2 cellular contexts compared by ENCODE assay signal in the genomic region with DNA sequence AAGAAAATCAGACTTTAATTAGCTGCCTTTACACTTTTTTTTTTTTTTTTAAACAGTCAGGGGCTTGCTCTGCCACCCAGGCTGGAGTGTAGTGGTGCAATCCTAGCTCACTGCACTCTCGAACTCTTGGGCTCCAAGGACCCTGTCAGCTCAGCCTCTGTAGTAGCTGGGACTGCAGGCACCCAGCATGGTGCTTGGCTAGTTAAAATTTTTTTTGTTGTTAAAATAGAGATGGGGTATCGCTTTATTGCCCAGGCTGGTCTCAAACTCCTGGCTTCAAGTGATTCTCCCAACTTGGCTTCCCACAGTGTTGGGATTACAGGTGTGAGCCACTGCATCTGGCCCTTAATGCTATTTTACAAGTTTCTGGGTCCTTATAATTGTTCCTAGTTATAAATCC.
TF ChIP-seq lines count a peak whose summit lies in the region.

No MANE protein-coding gene starts in this region.

TF ChIP-seq in WTC11, 78 proteins besides CTCF, POLR2A, EP300 and RAD21:
- TF ChIP-seq IRF2 (CRISPR knock-in tag; IDR thresholded peaks at IDR 0.05; ENCODE audit: borderline replicate concordance, low read depth) (no peak), GABPB1 (CRISPR knock-in tag; IDR thresholded peaks at IDR 0.05) (no peak), RELA (CRISPR knock-in tag; IDR thresholded peaks at IDR 0.05; ENCODE audit: borderline replicate concordance) (no peak), NR2C2 (CRISPR knock-in tag; IDR thresholded peaks at IDR 0.05) (no peak)
- TF ChIP-seq, protein P1, sequence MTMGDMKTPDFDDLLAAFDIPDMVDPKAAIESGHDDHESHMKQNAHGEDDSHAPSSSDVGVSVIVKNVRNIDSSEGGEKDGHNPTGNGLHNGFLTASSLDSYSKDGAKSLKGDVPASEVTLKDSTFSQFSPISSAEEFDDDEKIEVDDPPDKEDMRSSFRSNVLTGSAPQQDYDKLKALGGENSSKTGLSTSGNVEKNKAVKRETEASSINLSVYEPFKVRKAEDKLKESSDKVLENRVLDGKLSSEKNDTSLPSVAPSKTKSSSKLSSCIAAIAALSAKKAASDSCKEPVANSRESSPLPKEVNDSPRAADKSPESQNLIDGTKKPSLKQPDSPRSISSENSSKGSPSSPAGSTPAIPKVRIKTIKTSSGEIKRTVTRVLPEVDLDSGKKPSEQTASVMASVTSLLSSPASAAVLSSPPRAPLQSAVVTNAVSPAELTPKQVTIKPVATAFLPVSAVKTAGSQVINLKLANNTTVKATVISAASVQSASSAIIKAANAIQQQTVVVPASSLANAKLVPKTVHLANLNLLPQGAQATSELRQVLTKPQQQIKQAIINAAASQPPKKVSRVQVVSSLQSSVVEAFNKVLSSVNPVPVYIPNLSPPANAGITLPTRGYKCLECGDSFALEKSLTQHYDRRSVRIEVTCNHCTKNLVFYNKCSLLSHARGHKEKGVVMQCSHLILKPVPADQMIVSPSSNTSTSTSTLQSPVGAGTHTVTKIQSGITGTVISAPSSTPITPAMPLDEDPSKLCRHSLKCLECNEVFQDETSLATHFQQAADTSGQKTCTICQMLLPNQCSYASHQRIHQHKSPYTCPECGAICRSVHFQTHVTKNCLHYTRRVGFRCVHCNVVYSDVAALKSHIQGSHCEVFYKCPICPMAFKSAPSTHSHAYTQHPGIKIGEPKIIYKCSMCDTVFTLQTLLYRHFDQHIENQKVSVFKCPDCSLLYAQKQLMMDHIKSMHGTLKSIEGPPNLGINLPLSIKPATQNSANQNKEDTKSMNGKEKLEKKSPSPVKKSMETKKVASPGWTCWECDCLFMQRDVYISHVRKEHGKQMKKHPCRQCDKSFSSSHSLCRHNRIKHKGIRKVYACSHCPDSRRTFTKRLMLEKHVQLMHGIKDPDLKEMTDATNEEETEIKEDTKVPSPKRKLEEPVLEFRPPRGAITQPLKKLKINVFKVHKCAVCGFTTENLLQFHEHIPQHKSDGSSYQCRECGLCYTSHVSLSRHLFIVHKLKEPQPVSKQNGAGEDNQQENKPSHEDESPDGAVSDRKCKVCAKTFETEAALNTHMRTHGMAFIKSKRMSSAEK (CRISPR knock-in tag; IDR thresholded peaks at IDR 0.05; ENCODE audit: borderline replicate concordance) = no peak

TF ChIP-seq in H1, 55 proteins besides CTCF, POLR2A, EP300 and RAD21:
- TF ChIP-seq KDM5A (IDR thresholded peaks at IDR 0.05; ENCODE audit: low read length) (no peak), SRF (IDR thresholded peaks at IDR 0.05; ENCODE audit: low read depth, low read length) (no peak), SIN3A (conservative IDR thresholded peaks at IDR 0.05 in 1 of 2, IDR thresholded peaks at IDR 0.05 in 1 of 2; ENCODE audit: low read depth in 1 of 2, low read length in 2 of 2) (no peak), TBP (IDR thresholded peaks at IDR 0.05; ENCODE audit: low read depth, low read length) (no peak), SP2 (IDR thresholded peaks at IDR 0.05; ENCODE audit: low read length) (no peak), TAF1 (IDR thresholded peaks at IDR 0.05; ENCODE audit: low read depth, low read length) (no peak), CBX8 (IDR thresholded peaks at IDR 0.05; ENCODE audit: borderline replicate concordance, low read depth, low read length) (no peak), CTBP2 (IDR thresholded peaks at IDR 0.05; ENCODE audit: borderline replicate concordance, insufficient read depth, insufficient read length, low read length) (no peak), CEBPB (IDR thresholded peaks at IDR 0.05; ENCODE audit: low read depth, low read length) (no peak), SIX5 (IDR thresholded peaks at IDR 0.05; ENCODE audit: low read depth, low read length) (no peak), SP4 (IDR thresholded peaks at IDR 0.05; ENCODE audit: low read length) (no peak)
TF ChIP-seq in H1: peak in this region for 0.
